ENCODE assay signal across 9 cellular contexts in genomic region chr17:70629902-70630301, GRCh38.
DNase-seq lines count a peak whose midpoint lies in the region; ATAC-seq and TF ChIP-seq lines count a peak whose summit lies in the region.
"Had no signal": no experiment of that assay in that cellular context is flagged by ENCODE, and none has a peak within 500 bp of the region (broad histone marks: within the 10 kb centered on the region; RNA-seq: fewer than 3 reads in every experiment).

No MANE protein-coding gene starts in this region.

- no peak for ATAC-seq in HG03571 (IDR thresholded peaks at IDR 0.05; ENCODE audit: unreplicated experiment)
- no peak for ATAC-seq in GM21723 (IDR thresholded peaks at IDR 0.05; ENCODE audit: unreplicated experiment)

- no peaks in the 10 kb centered on the region for H3K27me3 ChIP-seq in WERI-Rb-1 (ENCODE audit: insufficient read depth, low read depth, severe bottlenecking)

- no peak overlapping the region for H3K4me3 ChIP-seq in WERI-Rb-1 (ENCODE audit: low read depth, low read length)

- H3K27ac ChIP-seq in WERI-Rb-1 = no peak overlapping the region

- TF ChIP-seq CTCF in WERI-Rb-1 (IDR thresholded peaks at IDR 0.05; ENCODE audit: low read depth, low read length) = 0 out of 2 replicates have a peak, but pooled peaks have one; percentile 4

- DNase-seq in COLO829 (ENCODE audit: low spot score) = peak; percentile 28
- DNase-seq in HT-29 (ENCODE audit: low spot score) = peak; percentile 15
- no peak for DNase-seq in WERI-Rb-1
- peak; percentile 8 to 22 for DNase-seq in lung microvascular endothelial cell (ENCODE audit: low read depth in 2 of 2)
- DNase-seq in DMS153 (lab: John Stamatoyannopoulos, UW) = no peak
- DNase-seq: NCI-H1092 treated with DMSO at 0.1 percent for 48 hours, SHP77 treated with DMSO at 0.1 percent for 48 hours had no signal

- H3K36me3 ChIP-seq in WERI-Rb-1 = no peaks in the 10 kb centered on the region

- no peaks in the 10 kb centered on the region for H3K9me3 ChIP-seq in WERI-Rb-1 (ENCODE audit: severe bottlenecking)

Comparison
In these comparisons a context has a peak if more than half of its experiments do, and no peak if none do; other contexts are left out.
1. DNase-seq: peak in COLO829 (single experiment), HT-29 (single experiment) and lung microvascular endothelial cell (2 of 2); none in WERI-Rb-1 (single experiment) and DMS153 (single experiment).